31 cellular contexts compared by ENCODE assay signal in genomic region chr2:77018219-77018618, GRCh38.
A peak's percentile ranks its signal among the peaks of the same experiment; 100 is the strongest.
DNase-seq lines count a peak whose midpoint lies in the region; ATAC-seq and TF ChIP-seq lines count a peak whose summit lies in the region.
"Had no signal": no experiment of that assay in that cellular context is flagged by ENCODE, and none has a peak within 500 bp of the region (broad histone marks: within the 10 kb centered on the region; RNA-seq: fewer than 3 reads in every experiment).

No MANE protein-coding gene starts in this region.

- CTCF ChIA-PET in SK-N-SH (lab: Yijun Ruan, JAX) (interaction anchor here (1.4 kb wide), 1 partner anchor 10 kb away, joined by 3 read pairs; no protein-coding TSS in a partner anchor), MCF 10A (lab: Yijun Ruan, JAX) (no interaction called here)

- H2AFZ ChIP-seq in SK-N-SH (ENCODE audit: low read depth) (no peak overlapping the region), SU-DHL-6 (ENCODE audit: low read depth, low read length, severe bottlenecking) (no peak overlapping the region)

- H3K4me1 ChIP-seq in SK-N-SH (ENCODE audit: control insufficient read depth in 1 of 2, insufficient read depth in 2 of 2, low read depth in 1 of 2, low read length in 1 of 2) (no peaks in the 10 kb centered on the region; a peak in 1 of 4 replicates), tibial nerve (no peaks in the 10 kb centered on the region)
- H3K4me1 ChIP-seq: SJCRH30, suprapubic skin, upper lobe of right lung had no signal

- H3K27ac ChIP-seq in SK-N-SH (ENCODE audit: low read depth in 2 of 2, low read length in 1 of 2) (no peak overlapping the region), SU-DHL-6 (ENCODE audit: low read depth, low read length) (peak overlapping the region; percentile 96), tibial nerve (no peak overlapping the region)
- H3K27ac ChIP-seq: SJCRH30, suprapubic skin, upper lobe of right lung had no signal

- no peaks in the 10 kb centered on the region for H3K9me3 Mint-ChIP-seq in MCF 10A (ENCODE audit: unreplicated experiment)

- TF ChIP-seq RAD21 in SK-N-SH (IDR thresholded peaks at IDR 0.05; ENCODE audit: low read length): no peak

- TF ChIP-seq CTCF in SK-N-SH (IDR thresholded peaks at IDR 0.05): no peak
- TF ChIP-seq CTCF in SU-DHL-6 (IDR thresholded peaks at IDR 0.05; ENCODE audit: insufficient read depth, low read length, poor library complexity, severe bottlenecking): no peak
- no peak for TF ChIP-seq CTCF in MCF 10A (IDR thresholded peaks at IDR 0.05; ENCODE audit: unreplicated experiment)
- TF ChIP-seq CTCF in tibial nerve (IDR thresholded peaks at IDR 0.05): no peak

- no peaks in the 10 kb centered on the region for H3K9me2 ChIP-seq in SK-N-SH
- no peaks in the 10 kb centered on the region for H3K9me2 ChIP-seq in SU-DHL-6 (replicated peaks; ENCODE audit: insufficient read depth, low read length)

- TF ChIP-seq EP300 in SK-N-SH (IDR thresholded peaks at IDR 0.05; ENCODE audit: borderline replicate concordance in 1 of 2, low read depth in 1 of 2, low read length in 1 of 2) (no peak), tibial nerve (IDR thresholded peaks at IDR 0.05) (no peak)

- H3K9ac ChIP-seq in SK-N-SH: no peak overlapping the region
- peak overlapping the region; percentile 4; the same call in 1 of the 2 replicates for H3K9ac ChIP-seq in SU-DHL-6 (ENCODE audit: low read length)

- H3K79me2 ChIP-seq in SK-N-SH (ENCODE audit: insufficient read depth): no peaks in the 10 kb centered on the region
- H3K79me2 ChIP-seq in SU-DHL-6 (ENCODE audit: insufficient read depth, low read length): no peaks in the 10 kb centered on the region

- H3K9me3 ChIP-seq in SK-N-SH (no peaks in the 10 kb centered on the region), SU-DHL-6 (ENCODE audit: insufficient read depth, low read length) (peaks cover 9% of the 10 kb centered on the region; the same call in 1 of the 2 replicates), tibial nerve (no peaks in the 10 kb centered on the region)
- H3K9me3 ChIP-seq: SJCRH30, suprapubic skin, upper lobe of right lung had no signal

- no peaks in the 10 kb centered on the region for H3K36me3 Mint-ChIP-seq in MCF 10A (ENCODE audit: insufficient read depth, unreplicated experiment)
- H3K36me3 Mint-ChIP-seq: activated CD8-positive, alpha-beta memory T cell treated with anti-CD3 and anti-CD28 coated beads, Interleukin-2, amount 10 ng/mL, durations not matched to agents 7 days and 5 days; CD14-positive monocyte; naive B cell had no signal

- no peak overlapping the region for H3K4me3 ChIP-seq in SK-N-SH (ENCODE audit: low read depth in 2 of 2, low read length in 1 of 2)
- H3K4me3 ChIP-seq in SU-DHL-6 (ENCODE audit: insufficient read depth, low read length, poor library complexity, severe bottlenecking): peak overlapping the region; percentile 5
- H3K4me3 ChIP-seq in tibial nerve: no peak overlapping the region
- H3K4me3 ChIP-seq: SJCRH30, suprapubic skin, upper lobe of right lung had no signal

- H3K27me3 ChIP-seq in SK-N-SH (ENCODE audit: insufficient read depth): no peaks in the 10 kb centered on the region
- no peaks in the 10 kb centered on the region for H3K27me3 ChIP-seq in SU-DHL-6 (ENCODE audit: low read length)
- H3K27me3 ChIP-seq in tibial nerve: no peaks in the 10 kb centered on the region
- H3K27me3 ChIP-seq: SJCRH30, suprapubic skin, upper lobe of right lung had no signal

- H3K4me2 ChIP-seq in SK-N-SH: no peak overlapping the region
- H3K4me2 ChIP-seq in SU-DHL-6 (ENCODE audit: low read depth, low read length, poor library complexity, severe bottlenecking): peak overlapping the region; percentile 58

- POLR2A ChIA-PET in SK-N-SH (lab: Yijun Ruan, JAX): no interaction called here
- POLR2A ChIA-PET in MCF 10A (lab: Yijun Ruan, JAX): no interaction called here

- intact Hi-C loops in MCF 10A (cut with micrococcal nuclease): no loop called here

- no peak overlapping the region for H3K4me3 Mint-ChIP-seq in MCF 10A (ENCODE audit: unreplicated experiment)
- H3K4me3 Mint-ChIP-seq: activated B cell treated with CpG ODN at 0.5 μM for 24 hours; activated CD4-positive, alpha-beta T cell treated with anti-CD3 and anti-CD28 coated beads, Interleukin-2, amount 10 ng/mL, durations not matched to agents 7 days and 5 days; activated CD8-positive, alpha-beta memory T cell treated with anti-CD3 and anti-CD28 coated beads, Interleukin-2, amount 10 ng/mL, durations not matched to agents 7 days and 5 days; activated T-cell treated with anti-CD3 and anti-CD28 coated beads, Interleukin-2, amount 50 U/mL, for 4 hours; CD14-positive monocyte; naive B cell had no signal

- no peak for TF ChIP-seq POLR2A in tibial nerve (IDR thresholded peaks at IDR 0.05)

- ATAC-seq in SK-N-SH treated with all-trans-retinoic acid at 6 μM for 48 hours: no peak
- ATAC-seq: activated CD8-positive, alpha-beta memory T cell treated with anti-CD3 and anti-CD28 coated beads, Interleukin-2, amount 10 ng/mL, durations not matched to agents 7 days and 5 days; activated T-cell treated with anti-CD3 and anti-CD28 coated beads, Interleukin-2, amount 50 U/mL, for 4 hours; upper lobe of right lung had no signal

- H3K27me3 Mint-ChIP-seq in MCF 10A (ENCODE audit: insufficient read depth, unreplicated experiment): peaks cover 5% of the 10 kb centered on the region
- H3K27me3 Mint-ChIP-seq: activated B cell treated with CpG ODN at 0.5 μM for 24 hours; activated CD4-positive, alpha-beta T cell treated with anti-CD3 and anti-CD28 coated beads, Interleukin-2, amount 10 ng/mL, durations not matched to agents 7 days and 5 days; activated CD8-positive, alpha-beta memory T cell treated with anti-CD3 and anti-CD28 coated beads, Interleukin-2, amount 10 ng/mL, durations not matched to agents 7 days and 5 days; naive B cell had no signal

- WGBS in SK-N-SH (ENCODE audit: low lambda C conversion rate): 37% methylated on average over 1 of the region's 1 CpG
- WGBS in tibial nerve, 2 donors: 37 to 65% methylated on average over 1 of the region's 1 CpG

- no TSS peak for BruUV-seq in MCF 10A (replicated peaks; lab: Mats Ljungman, UMichigan)

- H4K20me1 ChIP-seq in SK-N-SH (ENCODE audit: insufficient read depth) (no peaks in the 10 kb centered on the region), SU-DHL-6 (ENCODE audit: low read depth, low read length) (no peaks in the 10 kb centered on the region)

- no peaks in the 10 kb centered on the region for H3K36me3 ChIP-seq in SK-N-SH (replicated peaks in 1 of 2; ENCODE audit: control insufficient read depth in 1 of 2, insufficient read depth in 2 of 2, low read length in 1 of 2)
- H3K36me3 ChIP-seq in SU-DHL-6 (ENCODE audit: low read length): no peaks in the 10 kb centered on the region; the same call in 1 of the 2 replicates
- H3K36me3 ChIP-seq in tibial nerve: no peaks in the 10 kb centered on the region
- H3K36me3 ChIP-seq: SJCRH30, suprapubic skin, upper lobe of right lung had no signal

- DNase-seq in SK-N-SH (no peak), kidney tubule cell (ENCODE audit: low spot score) (peak; percentile 48), MCF 10A (ENCODE audit: unreplicated experiment) (no peak), NCI-H2029 treated with DMSO at 0.1 percent for 48 hours (lab: John Stamatoyannopoulos, UW) (no peak), NCI-H2196 treated with DMSO at 0.1 percent for 48 hours (lab: John Stamatoyannopoulos, UW; ENCODE audit: unreplicated experiment) (no peak), tibial nerve (ENCODE audit: low spot score in 2 of 2) (no peak)
- DNase-seq: 8988T; activated B cell treated with CpG ODN at 0.5 μM for 24 hours; activated CD4-positive, alpha-beta T cell treated with anti-CD3 and anti-CD28 coated beads, Interleukin-2, amount 10 ng/mL, durations not matched to agents 7 days and 5 days; activated CD8-positive, alpha-beta memory T cell treated with anti-CD3 and anti-CD28 coated beads, Interleukin-2, amount 10 ng/mL, durations not matched to agents 7 days and 5 days; activated gamma-delta T cell treated with Interleukin-2 at 50 U/mL for 16 hours; activated T-cell treated with anti-CD3 and anti-CD28 coated beads, Interleukin-2, amount 50 U/mL, for 4 hours; Calu3; caudate nucleus; cortex of kidney; DND-41; effector memory CD4-positive, alpha-beta T cell; GOT3; midbrain; naive B cell; NCI-H1048; NCI-H187; NCI-H69; SJCRH30; small intestine; stimulated activated naive CD4-positive, alpha-beta T cell treated with Interleukin-2 at 50 U/mL for 16 hours; upper lobe of right lung had no signal

- no peaks in the 10 kb centered on the region for H3K4me1 Mint-ChIP-seq in MCF 10A (ENCODE audit: insufficient read depth, unreplicated experiment)
- H3K4me1 Mint-ChIP-seq: activated B cell treated with CpG ODN at 0.5 μM for 24 hours; activated CD4-positive, alpha-beta T cell treated with anti-CD3 and anti-CD28 coated beads, Interleukin-2, amount 10 ng/mL, durations not matched to agents 7 days and 5 days; activated CD8-positive, alpha-beta memory T cell treated with anti-CD3 and anti-CD28 coated beads, Interleukin-2, amount 10 ng/mL, durations not matched to agents 7 days and 5 days; CD14-positive monocyte; naive B cell had no signal

- no peaks in the 10 kb centered on the region for H3F3A ChIP-seq in SK-N-SH (replicated peaks; ENCODE audit: insufficient read depth)
- H3F3A ChIP-seq in SU-DHL-6 (ENCODE audit: insufficient read depth): peaks cover 18% of the 10 kb centered on the region

- H3K27ac Mint-ChIP-seq in MCF 10A (ENCODE audit: low read depth, unreplicated experiment): no peak overlapping the region
- H3K27ac Mint-ChIP-seq: activated B cell treated with CpG ODN at 0.5 μM for 24 hours; activated CD4-positive, alpha-beta T cell treated with anti-CD3 and anti-CD28 coated beads, Interleukin-2, amount 10 ng/mL, durations not matched to agents 7 days and 5 days; activated CD8-positive, alpha-beta memory T cell treated with anti-CD3 and anti-CD28 coated beads, Interleukin-2, amount 10 ng/mL, durations not matched to agents 7 days and 5 days; CD14-positive monocyte; naive B cell had no signal

TF ChIP-seq in SK-N-SH treated with all-trans-retinoic acid at 6 μM for 48 hours, 23 proteins besides CTCF, POLR2A, EP300 and RAD21:
- TF ChIP-seq ZNF70 (CRISPR knock-in tag; IDR thresholded peaks at IDR 0.05): no peak
- TF ChIP-seq ISL1 (CRISPR knock-in tag; IDR thresholded peaks at IDR 0.05): 0 out of 2 replicates have a peak, but pooled peaks have one; percentile 23
TF ChIP-seq in SK-N-SH treated with all-trans-retinoic acid at 6 μM for 48 hours: peak in this region for 1.

TF ChIP-seq in SK-N-SH, 30 proteins besides CTCF, POLR2A, EP300 and RAD21 (continues in another document):
- no peak for TF ChIP-seq YY1 (IDR thresholded peaks at IDR 0.05; ENCODE audit: low read depth)
- TF ChIP-seq MAX (IDR thresholded peaks at IDR 0.05; ENCODE audit: low read depth): no peak
- TF ChIP-seq MEF2A (IDR thresholded peaks at IDR 0.05; ENCODE audit: borderline replicate concordance, low read depth): no peak
